In genomic region chr2:77818186-77818585, GRCh38 we compare ENCODE assay signal across 2 cellular contexts.
TF ChIP-seq lines count a peak whose summit lies in the region.

No MANE protein-coding gene starts in this region.

TF ChIP-seq in HepG2, 621 proteins besides CTCF, POLR2A, EP300 and RAD21 (continued from another document):
- TF ChIP-seq, protein P1, sequence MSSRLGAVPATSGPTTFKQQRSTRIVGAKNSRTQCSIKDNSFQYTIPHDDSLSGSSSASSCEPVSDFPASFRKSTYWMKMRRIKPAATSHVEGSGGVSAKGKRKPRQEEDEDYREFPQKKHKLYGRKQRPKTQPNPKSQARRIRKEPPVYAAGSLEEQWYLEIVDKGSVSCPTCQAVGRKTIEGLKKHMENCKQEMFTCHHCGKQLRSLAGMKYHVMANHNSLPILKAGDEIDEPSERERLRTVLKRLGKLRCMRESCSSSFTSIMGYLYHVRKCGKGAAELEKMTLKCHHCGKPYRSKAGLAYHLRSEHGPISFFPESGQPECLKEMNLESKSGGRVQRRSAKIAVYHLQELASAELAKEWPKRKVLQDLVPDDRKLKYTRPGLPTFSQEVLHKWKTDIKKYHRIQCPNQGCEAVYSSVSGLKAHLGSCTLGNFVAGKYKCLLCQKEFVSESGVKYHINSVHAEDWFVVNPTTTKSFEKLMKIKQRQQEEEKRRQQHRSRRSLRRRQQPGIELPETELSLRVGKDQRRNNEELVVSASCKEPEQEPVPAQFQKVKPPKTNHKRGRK (CRISPR knock-in tag; IDR thresholded peaks at IDR 0.05): 0 out of 2 replicates have a peak, but pooled peaks have one; percentile 47
- TF ChIP-seq TGIF2 (CRISPR knock-in tag; IDR thresholded peaks at IDR 0.05): no peak

TF ChIP-seq in GM23338, 12 proteins besides CTCF, POLR2A, EP300 and RAD21:
- no peak for TF ChIP-seq ZNF462 (CRISPR knock-in tag; IDR thresholded peaks at IDR 0.05)
- TF ChIP-seq, protein P2, sequence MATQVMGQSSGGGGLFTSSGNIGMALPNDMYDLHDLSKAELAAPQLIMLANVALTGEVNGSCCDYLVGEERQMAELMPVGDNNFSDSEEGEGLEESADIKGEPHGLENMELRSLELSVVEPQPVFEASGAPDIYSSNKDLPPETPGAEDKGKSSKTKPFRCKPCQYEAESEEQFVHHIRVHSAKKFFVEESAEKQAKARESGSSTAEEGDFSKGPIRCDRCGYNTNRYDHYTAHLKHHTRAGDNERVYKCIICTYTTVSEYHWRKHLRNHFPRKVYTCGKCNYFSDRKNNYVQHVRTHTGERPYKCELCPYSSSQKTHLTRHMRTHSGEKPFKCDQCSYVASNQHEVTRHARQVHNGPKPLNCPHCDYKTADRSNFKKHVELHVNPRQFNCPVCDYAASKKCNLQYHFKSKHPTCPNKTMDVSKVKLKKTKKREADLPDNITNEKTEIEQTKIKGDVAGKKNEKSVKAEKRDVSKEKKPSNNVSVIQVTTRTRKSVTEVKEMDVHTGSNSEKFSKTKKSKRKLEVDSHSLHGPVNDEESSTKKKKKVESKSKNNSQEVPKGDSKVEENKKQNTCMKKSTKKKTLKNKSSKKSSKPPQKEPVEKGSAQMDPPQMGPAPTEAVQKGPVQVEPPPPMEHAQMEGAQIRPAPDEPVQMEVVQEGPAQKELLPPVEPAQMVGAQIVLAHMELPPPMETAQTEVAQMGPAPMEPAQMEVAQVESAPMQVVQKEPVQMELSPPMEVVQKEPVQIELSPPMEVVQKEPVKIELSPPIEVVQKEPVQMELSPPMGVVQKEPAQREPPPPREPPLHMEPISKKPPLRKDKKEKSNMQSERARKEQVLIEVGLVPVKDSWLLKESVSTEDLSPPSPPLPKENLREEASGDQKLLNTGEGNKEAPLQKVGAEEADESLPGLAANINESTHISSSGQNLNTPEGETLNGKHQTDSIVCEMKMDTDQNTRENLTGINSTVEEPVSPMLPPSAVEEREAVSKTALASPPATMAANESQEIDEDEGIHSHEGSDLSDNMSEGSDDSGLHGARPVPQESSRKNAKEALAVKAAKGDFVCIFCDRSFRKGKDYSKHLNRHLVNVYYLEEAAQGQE (IDR thresholded peaks at IDR 0.05; ENCODE audit: unreplicated experiment): no peak
